ENCODE assay signal across 8 cellular contexts in genomic region chr15:45402162-45402954, GRCh38.
A peak's percentile ranks its signal among the peaks of the same experiment; 100 is the strongest.
DNase-seq lines count a peak whose midpoint lies in the region; ATAC-seq and TF ChIP-seq lines count a peak whose summit lies in the region.

No MANE protein-coding gene starts in this region.

- H3K27me3 ChIP-seq in OCI-LY1 (ENCODE audit: insufficient read depth, low read length) = no peaks in the 10 kb centered on the region

- H2AFZ ChIP-seq in OCI-LY1 (ENCODE audit: low read length) = peak overlapping the region; percentile 82

- DNase-seq in DMS 273 (lab: John Stamatoyannopoulos, UW; ENCODE audit: unreplicated experiment) (peak; percentile 98), HuH-7 (ENCODE audit: low spot score) (peak; percentile 96), activated T-cell treated with anti-CD3 and anti-CD28 coated beads for 1 hour (ENCODE audit: low read depth) (peak; percentile 90), epidermal melanocyte (ENCODE audit: insufficient read length, low spot score) (peak; percentile 97), midbrain (lab: John Stamatoyannopoulos, UW) (peak; percentile 99)
- peak; percentile 90 to 93 for DNase-seq in stimulated activated CD8-positive, alpha-beta memory T cell treated with anti-CD3 and anti-CD28 coated beads, Interleukin-15, amount 100 ng/mL, for 48 hours (ENCODE audit: low read depth in 2 of 2)

- peak overlapping the region; percentile 84 for H3K4me3 ChIP-seq in OCI-LY1 (ENCODE audit: low read depth, low read length, poor library complexity, severe bottlenecking)

- no peaks in the 10 kb centered on the region for H3K9me3 ChIP-seq in OCI-LY1 (ENCODE audit: low read length)

- H3F3A ChIP-seq in OCI-LY1 (ENCODE audit: insufficient read depth, low read length) = 0 out of 2 replicates have a peak, but pooled peaks cover 7% of the 10 kb centered on the region

- no peak for TF ChIP-seq CTCF in OCI-LY1 (IDR thresholded peaks at IDR 0.05; ENCODE audit: low read length)

- ATAC-seq in GM21526 (IDR thresholded peaks at IDR 0.05; ENCODE audit: low FRiP score, unreplicated experiment) = peak; percentile 85

- H3K79me2 ChIP-seq in OCI-LY1 (ENCODE audit: insufficient read depth, low read length) = peaks cover 10% of the 10 kb centered on the region

- H3K27ac ChIP-seq in OCI-LY1 (ENCODE audit: low read depth, low read length, poor library complexity, severe bottlenecking) = peak overlapping the region; percentile 48

- H3K4me2 ChIP-seq in OCI-LY1 (ENCODE audit: low read length) = peak overlapping the region; percentile 99

- no peaks in the 10 kb centered on the region for H3K9me2 ChIP-seq in OCI-LY1 (ENCODE audit: low read depth, low read length)

- no peaks in the 10 kb centered on the region for H4K20me1 ChIP-seq in OCI-LY1 (ENCODE audit: insufficient read depth, low read length)

- H3K36me3 ChIP-seq in OCI-LY1 (ENCODE audit: insufficient read depth, low read length) = peaks cover 16% of the 10 kb centered on the region; the same call in 1 of the 2 replicates

- peaks cover 29% of the 10 kb centered on the region for H3K4me1 ChIP-seq in OCI-LY1 (ENCODE audit: insufficient read depth, low read length, severe bottlenecking)

- peak overlapping the region; percentile 93 for H3K9ac ChIP-seq in OCI-LY1 (ENCODE audit: low read length)

Comparison
In these comparisons a context has a peak if more than half of its experiments do, and no peak if none do; other contexts are left out.
1. Peak in every context shown above with its lines: DNase-seq, ATAC-seq, H3K4me3 ChIP-seq and H3K27ac ChIP-seq.